In genomic region chr16:23595951-23596720, GRCh38 we compare ENCODE assay signal across 7 cellular contexts.
DNase-seq lines count a peak whose midpoint lies in the region; ATAC-seq, FAIRE-seq and TF ChIP-seq lines count a peak whose summit lies in the region.

TSS of gene NDUFAB1 (minus strand) at chr16:23596316. CDS start at chr16:23596290, 26 bp downstream.

- peak; percentile 99 for TF ChIP-seq CTCF in astrocyte of the cerebellum (IDR thresholded peaks at IDR 0.05; ENCODE audit: low read depth, low read length, missing control alignments)
- TF ChIP-seq CTCF in retinal pigment epithelial cell (conservative IDR thresholded peaks at IDR 0.05; ENCODE audit: low read depth, low read length) = no peak

- ATAC-seq in HG02943 (IDR thresholded peaks at IDR 0.05; ENCODE audit: low read depth, unreplicated experiment) = peak; percentile 85

- FAIRE-seq in GM18507 (lab: Jason Lieb, UNC) = peak; percentile 70

- in situ Hi-C loops in astrocyte of the cerebellum (cut with HindIII; ENCODE audit: low sequenced_read_pairs) = no loop called here

- peak within 1 kb of the TSS; percentile 95 for H3K4me3 ChIP-seq in astrocyte of the cerebellum (ENCODE audit: low read depth, low read length)
- H3K4me3 ChIP-seq in retinal pigment epithelial cell (ENCODE audit: low read length) = peak within 1 kb of the TSS; percentile 98

- DNase-seq in GM18507 (ENCODE audit: extremely low spot score, insufficient read length, low read depth) = peak; percentile 87
- DNase-seq in NCI-H187 (lab: John Stamatoyannopoulos, UW) = peak; percentile 41 to 73
- DNase-seq in T-helper 9 cell = peak; percentile 91
- peak; percentile 57 for DNase-seq in astrocyte of the cerebellum (ENCODE audit: low read depth)
- DNase-seq in hippocampal formation (lab: John Stamatoyannopoulos, UW) = peak; percentile 80 to 83
- peak; percentile 46 for DNase-seq in retinal pigment epithelial cell (ENCODE audit: low read depth)

Comparison
In these comparisons a context has a peak if more than half of its experiments do, and no peak if none do; other contexts are left out.
1. Peak in every context shown above with its lines: DNase-seq, ATAC-seq and H3K4me3 ChIP-seq.